In genomic region chr3:126472277-126473006, GRCh38 we compare ENCODE assay signal across 8 cellular contexts. TPM values are rescaled to one million over a fixed set of nuclear protein-coding genes. Genes with fewer than 3 reads are reported as not detected.
DNase-seq lines count a peak whose midpoint lies in the region; ATAC-seq and TF ChIP-seq lines count a peak whose summit lies in the region.

No MANE protein-coding gene starts in this region.

- 13 to 24% (median 21%) methylated on average over 8 of the region's 8 CpGs for WGBS in psoas muscle, 3 donors

- TF ChIP-seq CTCF in right atrium auricular region (IDR thresholded peaks at IDR 0.05) (peak in 1 of 2 donors; percentile 22), psoas muscle (IDR thresholded peaks at IDR 0.05) (peak; percentile 23)

- intact Hi-C loops in psoas muscle (cut with DNase I), result loop anchor here (5.0 to 10.0 kb wide), 3 partner anchors 118 to 210 kb away; partner anchors contain the start of gene KLF15 (in 1 of the 2)

- H3K27ac ChIP-seq in right atrium auricular region (peak overlapping the region; percentile 41 to 51), psoas muscle (peak overlapping the region; percentile 96)

- H3K9ac ChIP-seq in adipocyte (ENCODE audit: low read length), result peak overlapping the region; percentile 91

- H3K4me3 ChIP-seq in adipocyte (ENCODE audit: low read length) (peak overlapping the region; percentile 93), right atrium auricular region (peak overlapping the region in 1 of 2 donors; percentile 66), psoas muscle (peak overlapping the region; percentile 87)

- peak; percentile 18 for DNase-seq in stimulated activated CD4-positive, alpha-beta T cell treated with anti-CD3 and anti-CD28 coated beads, Interleukin-15, amount 100 ng/mL, for 24 hours
- no peak for DNase-seq in stimulated activated CD4-positive, alpha-beta T cell treated with anti-CD3 and anti-CD28 coated beads, Interleukin-2, amount 100 ng/mL, for 48 hours
- peak; percentile 60 for DNase-seq in NCI-H226
- DNase-seq in adipocyte (ENCODE audit: low read depth), result peak; percentile 51
- DNase-seq in right atrium auricular region (ENCODE audit: low spot score), result peak; percentile 93
- DNase-seq in psoas muscle, result peak; percentile 84 to 92
- no peak for DNase-seq in NCI-H2171 treated with DMSO at 0.1 percent for 48 hours (lab: John Stamatoyannopoulos, UW)

- H3K4me1 ChIP-seq in adipocyte (ENCODE audit: control insufficient read depth, insufficient read depth, low read length), result peaks cover 42% of the 10 kb centered on the region
- H3K4me1 ChIP-seq in right atrium auricular region, result peaks cover 0 to 56% of the 10 kb centered on the region in 2 donors
- H3K4me1 ChIP-seq in psoas muscle, result peaks cover 62% of the 10 kb centered on the region

- H3K36me3 ChIP-seq in adipocyte (ENCODE audit: control insufficient read depth, insufficient read depth, low read length, severe bottlenecking) (peaks cover 41% of the 10 kb centered on the region), right atrium auricular region (peaks cover 47% of the 10 kb centered on the region), psoas muscle (ENCODE audit: insufficient read depth in 1 of 2, low read depth in 1 of 2) (peaks cover 13 to 51% of the 10 kb centered on the region in 2 donors)

- no peaks in the 10 kb centered on the region for H3K9me3 ChIP-seq in adipocyte (ENCODE audit: control insufficient read depth, low read length)
- no peaks in the 10 kb centered on the region for H3K9me3 ChIP-seq in right atrium auricular region
- H3K9me3 ChIP-seq in psoas muscle, result no peaks in the 10 kb centered on the region

- ATAC-seq in psoas muscle (peak; percentile 62 to 73 (median 70)), HG02571 (IDR thresholded peaks at IDR 0.05; ENCODE audit: unreplicated experiment) (no peak)

- H3K27me3 ChIP-seq in adipocyte (replicated peaks; ENCODE audit: control insufficient read depth, insufficient read depth, low read length) (no peaks in the 10 kb centered on the region), right atrium auricular region (no peaks in the 10 kb centered on the region), psoas muscle (ENCODE audit: insufficient read depth in 3 of 3, low read length in 2 of 3) (no peaks in the 10 kb centered on the region)

RNA-seq across cellular contexts. Expression of gene ZXDC, which starts 3.2 kb away (rescaled TPM):
- total RNA-seq in right atrium auricular region, result 10 to 100 TPM; 18.9 to 25.5 TPM
- total RNA-seq in psoas muscle, result 10 to 100 TPM; 30.3 to 39.5 (median 35.9) TPM
- 10 to 100 TPM; 10.6 to 20.8 (median 16.8) TPM for polyA plus RNA-seq in psoas muscle

RNA-seq across cellular contexts. Expression of gene UROC1, which starts 45.1 kb away (rescaled TPM):
- total RNA-seq in right atrium auricular region (not detected), psoas muscle (under 1 TPM in 2 of 4 donors, not detected in 2; 0.08 to 0.13 TPM)
- under 1 TPM in 1 of 3 donors, not detected in 2; 0.03 TPM for polyA plus RNA-seq in psoas muscle

RNA-seq across cellular contexts. Expression of gene CHST13, which starts 51.5 kb away (rescaled TPM):
- under 1 TPM in 1 of 2 donors, not detected in 1; 0.90 TPM for total RNA-seq in right atrium auricular region
- under 1 TPM in 1 of 4 donors, not detected in 3; 0.20 TPM for total RNA-seq in psoas muscle
- under 1 TPM in 1 of 3 donors, not detected in 2; 0.07 TPM for polyA plus RNA-seq in psoas muscle

Comparison
In these comparisons a context has a peak if more than half of its experiments do, and no peak if none do; other contexts are left out.
1. DNase-seq: peak in stimulated activated CD4-positive, alpha-beta T cell treated with anti-CD3 and anti-CD28 coated beads, Interleukin-15, amount 100 ng/mL, for 24 hours (single experiment), NCI-H226 (single experiment), adipocyte (single experiment), right atrium auricular region (single experiment) and psoas muscle (2 of 2); none in stimulated activated CD4-positive, alpha-beta T cell treated with anti-CD3 and anti-CD28 coated beads, Interleukin-2, amount 100 ng/mL, for 48 hours (0 of 2) and NCI-H2171 treated with DMSO at 0.1 percent for 48 hours (single experiment).